In the genomic region with DNA sequence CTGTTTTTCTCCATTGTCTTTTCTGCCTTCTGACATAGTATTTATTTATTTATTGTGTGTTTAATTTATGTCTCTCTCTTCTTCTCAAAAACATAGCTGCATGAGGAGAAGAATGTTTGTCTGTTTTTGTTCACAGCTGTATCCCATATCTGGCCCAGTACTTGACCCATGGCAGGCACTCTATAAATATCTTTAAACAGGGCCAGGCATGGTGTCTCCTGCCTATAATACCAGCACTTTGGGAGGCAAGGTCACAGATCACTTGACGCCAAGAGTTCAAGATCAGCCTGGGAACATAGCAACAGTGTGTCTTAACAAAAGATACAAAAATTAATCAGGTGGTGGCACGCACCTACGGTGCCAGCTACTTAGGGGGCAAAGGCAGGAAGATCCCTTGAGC, we compare ENCODE assay signal across 28 cellular contexts.
"Had no signal": no experiment of that assay in that cellular context is flagged by ENCODE, and none has a peak within 500 bp of the region (broad histone marks: within the 10 kb centered on the region; RNA-seq: fewer than 3 reads in every experiment).

No MANE protein-coding gene starts in this region.

- H3K4me3 ChIP-seq: neural progenitor cell, ovary, psoas muscle, right lobe of liver, sigmoid colon, stomach, thoracic aorta, thyroid gland, tibial nerve, upper lobe of left lung, vagina had no signal

- H3K36me3 Mint-ChIP-seq: naive thymus-derived CD8-positive, alpha-beta T cell; natural killer cell treated with Interleukin-12 subunit alpha and Interleukin-12 subunit beta and Interleukin-15 and Interleukin-18, amount 100 ng/mL, for 72 hours; neural progenitor cell; stimulated activated effector memory CD8-positive, alpha-beta T cell treated with anti-CD3 and anti-CD28 coated beads, Interleukin-12 subunit alpha, Interleukin-12 subunit beta, amount 100 ng/mL, for 72 hours; stimulated activated naive B cell treated with anti-CD40 and anti-IgM and Interleukin-4, amounts not matched to agents 10 μg/mL and 1 μg/mL and 100 μg/mL, for 72 hours had no signal

- H3K9me3 ChIP-seq: ovary, psoas muscle, right lobe of liver, sigmoid colon, stomach, thoracic aorta, thyroid gland, tibial nerve, upper lobe of left lung, vagina had no signal

- H3K9ac ChIP-seq: neural progenitor cell, parathyroid adenoma had no signal

- H3K9me3 Mint-ChIP-seq: neural progenitor cell; stimulated activated naive CD8-positive, alpha-beta T cell treated with anti-CD3 and anti-CD28 coated beads, Interleukin-15, Interleukin-2, amounts not matched to agents 100 ng/mL and 50 ng/mL, for 24 hours had no signal

- H3K27ac Mint-ChIP-seq: naive thymus-derived CD8-positive, alpha-beta T cell; natural killer cell treated with Interleukin-12 subunit alpha and Interleukin-12 subunit beta and Interleukin-15 and Interleukin-18, amount 100 ng/mL, for 72 hours; nephron progenitor cell; neural progenitor cell; stimulated activated effector memory CD8-positive, alpha-beta T cell treated with anti-CD3 and anti-CD28 coated beads, Interleukin-12 subunit alpha, Interleukin-12 subunit beta, amount 100 ng/mL, for 72 hours; stimulated activated naive B cell treated with anti-CD40 and anti-IgM and Interleukin-4, amounts not matched to agents 10 μg/mL and 1 μg/mL and 100 μg/mL, for 72 hours; stimulated activated naive CD8-positive, alpha-beta T cell treated with anti-CD3 and anti-CD28 coated beads, Interleukin-15, Interleukin-2, amounts not matched to agents 100 ng/mL and 50 ng/mL, for 24 hours had no signal

- H3K27ac ChIP-seq: neural progenitor cell, ovary, parathyroid adenoma, psoas muscle, right lobe of liver, sigmoid colon, stomach, thoracic aorta, thyroid gland, tibial nerve, upper lobe of left lung, vagina had no signal

- H3K4me1 ChIP-seq: parathyroid adenoma, psoas muscle, sigmoid colon, stomach, thyroid gland, tibial nerve, upper lobe of left lung, vagina had no signal

- H3K27me3 ChIP-seq: neural progenitor cell, ovary, right lobe of liver, sigmoid colon, thyroid gland, tibial nerve, upper lobe of left lung, vagina had no signal

- H3K4me3 Mint-ChIP-seq: naive thymus-derived CD8-positive, alpha-beta T cell; natural killer cell treated with Interleukin-12 subunit alpha and Interleukin-12 subunit beta and Interleukin-15 and Interleukin-18, amount 100 ng/mL, for 72 hours; nephron progenitor cell; neural progenitor cell; stimulated activated effector memory CD8-positive, alpha-beta T cell treated with anti-CD3 and anti-CD28 coated beads, Interleukin-12 subunit alpha, Interleukin-12 subunit beta, amount 100 ng/mL, for 72 hours; stimulated activated naive B cell treated with anti-CD40 and anti-IgM and Interleukin-4, amounts not matched to agents 10 μg/mL and 1 μg/mL and 100 μg/mL, for 72 hours; stimulated activated naive CD8-positive, alpha-beta T cell treated with anti-CD3 and anti-CD28 coated beads, Interleukin-15, Interleukin-2, amounts not matched to agents 100 ng/mL and 50 ng/mL, for 24 hours had no signal

- H3K27me3 Mint-ChIP-seq: natural killer cell treated with Interleukin-12 subunit alpha and Interleukin-12 subunit beta and Interleukin-15 and Interleukin-18, amount 100 ng/mL, for 72 hours; progenitor cell of endocrine pancreas; stimulated activated naive CD8-positive, alpha-beta T cell treated with anti-CD3 and anti-CD28 coated beads, Interleukin-15, Interleukin-2, amounts not matched to agents 100 ng/mL and 50 ng/mL, for 24 hours had no signal

- H3K4me1 Mint-ChIP-seq: naive thymus-derived CD8-positive, alpha-beta T cell; stimulated activated effector memory CD8-positive, alpha-beta T cell treated with anti-CD3 and anti-CD28 coated beads, Interleukin-12 subunit alpha, Interleukin-12 subunit beta, amount 100 ng/mL, for 72 hours; stimulated activated naive B cell treated with anti-CD40 and anti-IgM and Interleukin-4, amounts not matched to agents 10 μg/mL and 1 μg/mL and 100 μg/mL, for 72 hours had no signal

- H3K36me3 ChIP-seq: neural progenitor cell, ovary, right lobe of liver, sigmoid colon, stomach, thoracic aorta, thyroid gland, tibial nerve, upper lobe of left lung, vagina had no signal

- ATAC-seq: naive thymus-derived CD8-positive, alpha-beta T cell; psoas muscle; right lobe of liver; stimulated activated effector memory CD8-positive, alpha-beta T cell treated with anti-CD3 and anti-CD28 coated beads, Interleukin-12 subunit alpha, Interleukin-12 subunit beta, amount 100 ng/mL, for 72 hours; stimulated activated naive B cell treated with anti-CD40 and anti-IgM and Interleukin-4, amounts not matched to agents 10 μg/mL and 1 μg/mL and 100 μg/mL, for 72 hours had no signal

- DNase-seq: naive thymus-derived CD8-positive, alpha-beta T cell; nephron progenitor cell; occipital lobe; ovary; posterior cingulate gyrus; psoas muscle; right lobe of liver; sigmoid colon; small intestine; stimulated activated CD4-positive, alpha-beta T cell treated with anti-CD3 and anti-CD28 coated beads, Interleukin-15, amount 100 ng/mL, for 24 hours; stimulated activated CD4-positive, alpha-beta T cell treated with anti-CD3 and anti-CD28 coated beads, Interleukin-2, amount 100 ng/mL, for 24 hours; stimulated activated CD4-positive, alpha-beta T cell treated with anti-CD3 and anti-CD28 coated beads, Interleukin-2, amount 100 ng/mL, for 48 hours; stimulated activated CD4-positive, alpha-beta T cell treated with anti-CD3 and anti-CD28 coated beads, Interleukin-4, amount 100 ng/mL, for 24 hours; stimulated activated naive B cell treated with anti-CD40 and anti-IgM and Interleukin-4, amounts not matched to agents 10 μg/mL and 1 μg/mL and 100 μg/mL, for 72 hours; stimulated activated naive CD4-positive, alpha-beta T cell treated with Interleukin-2 at 50 U/mL for 16 hours; stomach; thyroid gland; trophoblast cell had no signal
